Comparison of ENCODE assay signal across 7 cellular contexts in the genomic region with DNA sequence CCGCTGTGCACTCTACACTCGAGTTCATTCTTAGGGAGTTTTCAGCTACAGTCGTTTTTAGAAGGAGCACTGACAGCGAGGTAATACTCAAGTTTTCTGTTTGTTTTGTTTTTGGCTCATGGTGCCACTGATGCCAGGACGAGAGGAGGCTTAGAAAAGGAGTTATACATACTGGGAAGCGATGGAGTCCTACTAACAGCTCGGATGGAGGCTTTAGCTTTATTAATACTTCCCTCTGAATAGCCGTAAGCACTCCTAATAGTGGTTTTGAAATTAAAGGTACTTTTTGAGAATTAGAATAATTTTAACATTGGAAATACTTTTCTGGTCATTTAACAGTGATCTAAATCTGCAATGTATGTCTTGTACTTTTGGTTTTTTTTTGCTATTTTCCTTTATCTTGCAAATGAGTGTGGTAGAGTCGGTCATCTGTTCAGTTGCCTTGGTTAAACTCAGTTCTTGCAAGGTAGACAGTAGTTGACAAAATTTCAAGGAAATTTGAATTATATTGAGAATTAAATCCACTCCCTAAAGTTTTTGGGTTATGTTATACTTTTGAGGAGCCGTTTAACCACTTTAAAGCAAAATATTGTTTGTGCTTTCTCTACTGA. TPM values are rescaled to one million over a fixed set of nuclear protein-coding genes. Genes with fewer than 3 reads are reported as not detected.
DNase-seq lines count a peak whose midpoint lies in the region; ATAC-seq and TF ChIP-seq lines count a peak whose summit lies in the region.

No MANE protein-coding gene starts in this region.

- no peaks in the 10 kb centered on the region for H3K27me3 ChIP-seq in HAP-1 (ENCODE audit: low read depth)
- no peaks in the 10 kb centered on the region for H3K27me3 ChIP-seq in skeletal muscle tissue (ENCODE audit: control insufficient read depth in 3 of 3, insufficient read depth in 3 of 3, low read length in 3 of 3)

- H3K9me3 ChIP-seq in HAP-1 (no peaks in the 10 kb centered on the region), skeletal muscle tissue (ENCODE audit: control insufficient read depth in 3 of 3, low read length in 3 of 3) (no peaks in the 10 kb centered on the region)

- ATAC-seq in HG02852 (IDR thresholded peaks at IDR 0.05; ENCODE audit: unreplicated experiment) (no peak), GM18511 (IDR thresholded peaks at IDR 0.05; ENCODE audit: unreplicated experiment) (no peak)

- no peak for TF ChIP-seq CTCF in WI38 (IDR thresholded peaks at IDR 0.05; ENCODE audit: low read depth, low read length)

- peak overlapping the region; percentile 98 for H3K27ac ChIP-seq in skeletal muscle tissue (ENCODE audit: low read depth, low read length)

- H3K4me3 ChIP-seq in HAP-1, result peak overlapping the region; percentile 72
- H3K4me3 ChIP-seq in WI38 (ENCODE audit: low read depth, low read length), result peak overlapping the region; percentile 86
- H3K4me3 ChIP-seq in skeletal muscle tissue (ENCODE audit: low read length in 3 of 3), result peak overlapping the region; percentile 83 to 88 (median 87)

- peak overlapping the region; percentile 75 to 83 (median 81) for H3K9ac ChIP-seq in skeletal muscle tissue (ENCODE audit: low read depth in 1 of 3, low read length in 3 of 3)

- H3K36me3 ChIP-seq in HAP-1 (replicated peaks), result no peaks in the 10 kb centered on the region
- H3K36me3 ChIP-seq in skeletal muscle tissue (ENCODE audit: control insufficient read depth in 3 of 3, insufficient read depth in 3 of 3, low read length in 3 of 3), result no peaks in the 10 kb centered on the region

- in situ Hi-C loops in HAP-1 (cut with MboI; ENCODE audit: low sequenced_read_pairs), result no loop called here

- H3K4me1 ChIP-seq in HAP-1 (peaks cover 17% of the 10 kb centered on the region), skeletal muscle tissue (ENCODE audit: control insufficient read depth in 3 of 3, insufficient read depth in 3 of 3, low read length in 3 of 3) (peaks cover 23 to 30% (median 25%) of the 10 kb centered on the region in 3 donors)

- DNase-seq in HAP-1 (ENCODE audit: low spot score in 2 of 2) (no peak), germinal center (ENCODE audit: low spot score) (peak; percentile 5), EL (no peak)

RNA-seq across cellular contexts. Expression of gene HBP1, which starts 1.4 kb away (rescaled TPM):
- total RNA-seq in skeletal muscle tissue, result 92.9 TPM
